In the genomic region with DNA sequence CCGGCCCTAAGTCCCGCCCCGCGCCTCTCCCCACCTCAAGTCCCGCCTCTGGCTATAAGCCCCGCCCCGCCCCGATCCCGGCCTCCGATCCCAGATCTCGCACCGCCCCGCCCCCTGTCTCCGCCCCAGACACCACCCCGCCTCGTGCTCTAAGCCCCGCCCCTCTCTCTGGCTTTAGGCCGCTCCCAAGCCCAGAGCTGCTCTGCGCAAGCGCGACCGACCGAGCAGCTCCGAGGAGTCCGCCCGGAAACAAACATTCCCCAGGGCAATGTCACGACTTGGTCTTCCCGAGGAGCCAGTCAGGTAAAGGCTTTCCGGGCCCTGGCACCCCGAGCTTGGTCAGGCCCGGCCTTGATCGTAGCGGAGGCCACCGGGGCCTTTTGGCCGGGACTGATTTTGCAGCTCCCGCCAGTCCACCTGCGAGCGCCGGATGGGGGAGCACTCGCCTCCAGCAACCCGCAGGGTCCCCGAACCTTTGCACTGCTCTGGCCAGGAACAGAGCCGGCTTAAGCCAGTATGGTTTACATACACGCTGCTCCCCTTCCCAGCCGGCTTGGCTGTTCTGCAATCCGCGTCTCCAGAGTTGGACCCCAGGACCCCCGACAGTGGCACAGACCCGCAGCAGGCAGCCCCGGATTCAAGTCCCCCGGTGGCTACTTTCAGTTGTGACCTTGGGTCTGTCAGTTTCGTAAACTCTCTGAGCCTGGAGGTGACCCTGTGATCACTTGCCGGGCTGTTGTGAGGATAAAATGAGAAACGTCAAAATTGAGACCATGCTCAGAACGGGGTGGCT, we compare ENCODE assay signal across 1 cellular context.
TF ChIP-seq lines count a peak whose summit lies in the region.

Gene NUDT7, plus strand, starts transcription at position 200 of the 793 bp plus-strand sequence. Its CDS starts 69 bp downstream, at position 269.

TF ChIP-seq in IMR-90, 13 proteins besides CTCF, POLR2A, EP300 and RAD21:
- TF ChIP-seq CEBPB (IDR thresholded peaks at IDR 0.05; ENCODE audit: low read depth, low read length) (0 out of 2 replicates have a peak, but pooled peaks have one; percentile 10), FOS (IDR thresholded peaks at IDR 0.05; ENCODE audit: low read depth, low read length) (no peak), MAZ (IDR thresholded peaks at IDR 0.05; ENCODE audit: borderline replicate concordance, low read depth, low read length) (peak; percentile 71; the same call in 1 of the 2 replicates)
- TF ChIP-seq, protein P1, sequence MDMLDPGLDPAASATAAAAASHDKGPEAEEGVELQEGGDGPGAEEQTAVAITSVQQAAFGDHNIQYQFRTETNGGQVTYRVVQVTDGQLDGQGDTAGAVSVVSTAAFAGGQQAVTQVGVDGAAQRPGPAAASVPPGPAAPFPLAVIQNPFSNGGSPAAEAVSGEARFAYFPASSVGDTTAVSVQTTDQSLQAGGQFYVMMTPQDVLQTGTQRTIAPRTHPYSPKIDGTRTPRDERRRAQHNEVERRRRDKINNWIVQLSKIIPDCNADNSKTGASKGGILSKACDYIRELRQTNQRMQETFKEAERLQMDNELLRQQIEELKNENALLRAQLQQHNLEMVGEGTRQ (IDR thresholded peaks at IDR 0.05; ENCODE audit: low read depth, low read length) = 0 out of 2 replicates have a peak, but pooled peaks have one; percentile 9
